18 cellular contexts compared by ENCODE assay signal in genomic region chr14:83909507-83909906, GRCh38.
A peak's percentile ranks its signal among the peaks of the same experiment; 100 is the strongest.
DNase-seq lines count a peak whose midpoint lies in the region; ATAC-seq, FAIRE-seq and TF ChIP-seq lines count a peak whose summit lies in the region.
"Had no signal": no experiment of that assay in that cellular context is flagged by ENCODE, and none has a peak within 500 bp of the region (broad histone marks: within the 10 kb centered on the region; RNA-seq: fewer than 3 reads in every experiment).

No MANE protein-coding gene starts in this region.

- no peak overlapping the region for H3K4me3 ChIP-seq in brain microvascular endothelial cell (ENCODE audit: low read depth, low read length)
- no peak overlapping the region for H3K4me3 ChIP-seq in foreskin fibroblast (ENCODE audit: low read depth in 1 of 2, low read length in 2 of 2)
- H3K4me3 ChIP-seq: SJSA1 had no signal

- FAIRE-seq in urothelium cell line (lab: Jason Lieb, UNC) = peak; percentile 79

- H3K36me3 ChIP-seq in brain microvascular endothelial cell (replicated peaks) = no peaks in the 10 kb centered on the region
- H3K36me3 ChIP-seq: SJSA1 had no signal

- TF ChIP-seq CTCF in brain microvascular endothelial cell (IDR thresholded peaks at IDR 0.05; ENCODE audit: low read depth, low read length, missing control alignments) (no peak), foreskin fibroblast (IDR thresholded peaks at IDR 0.05; ENCODE audit: low read depth, low read length) (no peak)

- in situ Hi-C loops in brain microvascular endothelial cell (cut with HindIII; ENCODE audit: low pct_ligation_motif_present, low sequenced_read_pairs) = no loop called here

- no peak for ATAC-seq in HG02588 (IDR thresholded peaks at IDR 0.05; ENCODE audit: unreplicated experiment)
- ATAC-seq: HCT116, Panc1 had no signal

- no peaks in the 10 kb centered on the region for H3K27me3 ChIP-seq in brain microvascular endothelial cell (replicated peaks)
- H3K27me3 ChIP-seq: SJSA1 had no signal

- H3K27ac ChIP-seq in brain microvascular endothelial cell = no peak overlapping the region
- H3K27ac ChIP-seq: KMS-11, SJSA1 had no signal

- DNase-seq in HT1080 (ENCODE audit: low read depth) = peak; percentile 52
- peak; percentile 1 for DNase-seq in brain microvascular endothelial cell
- peak; percentile 4 to 53 for DNase-seq in foreskin fibroblast
- DNase-seq in urothelium cell line (ENCODE audit: low spot score) = no peak
- no peak for DNase-seq in NCI-H1417 treated with DMSO at 0.1 percent for 48 hours (lab: John Stamatoyannopoulos, UW)
- DNase-seq in stimulated activated CD4-positive, alpha-beta T cell treated with anti-CD3 and anti-CD28 coated beads, Interleukin-15, amount 100 ng/mL, for 24 hours = no peak
- DNase-seq: AML-193, DMS 273 treated with DMSO at 0.1 percent for 48 hours, DND-41, GDM1, NCI-H1092, NCI-H146, NCI-H2029 treated with DMSO at 0.1 percent for 48 hours had no signal

Comparison
In these comparisons a context has a peak if more than half of its experiments do, and no peak if none do; other contexts are left out.
1. DNase-seq: peak in HT1080 (single experiment), brain microvascular endothelial cell (single experiment) and foreskin fibroblast (2 of 2); none in urothelium cell line (single experiment), NCI-H1417 treated with DMSO at 0.1 percent for 48 hours (single experiment) and stimulated activated CD4-positive, alpha-beta T cell treated with anti-CD3 and anti-CD28 coated beads, Interleukin-15, amount 100 ng/mL, for 24 hours (single experiment).